Comparison of ENCODE assay signal across 14 cellular contexts in genomic region chrX:10922158-10922557, GRCh38.
DNase-seq lines count a peak whose midpoint lies in the region; ATAC-seq, FAIRE-seq and TF ChIP-seq lines count a peak whose summit lies in the region.
"Had no signal": no experiment of that assay in that cellular context is flagged by ENCODE, and none has a peak within 500 bp of the region (broad histone marks: within the 10 kb centered on the region; RNA-seq: fewer than 3 reads in every experiment).

No MANE protein-coding gene starts in this region.

- H3K79me2 ChIP-seq in H1 (ENCODE audit: control insufficient read depth in 1 of 2, insufficient read depth in 2 of 2, low read length in 2 of 2) = no peaks in the 10 kb centered on the region
- no peaks in the 10 kb centered on the region for H3K79me2 ChIP-seq in mesendoderm (ENCODE audit: control insufficient read depth, insufficient read depth, low read length)

- H3K4ac ChIP-seq in H1 (replicated peaks; ENCODE audit: insufficient read length, low read depth, low read length) (no peak overlapping the region), mesendoderm (ENCODE audit: low read depth, low read length) (no peak overlapping the region)

- no peak overlapping the region for H4K8ac ChIP-seq in H1 (ENCODE audit: extremely low read depth, insufficient read depth, low read length)
- H4K8ac ChIP-seq in mesendoderm (ENCODE audit: low read depth, low read length) = no peak overlapping the region

- no peak overlapping the region for H2BK15ac ChIP-seq in H1 (ENCODE audit: low read length)
- H2BK15ac ChIP-seq in mesendoderm (replicated peaks; ENCODE audit: low read depth) = no peak overlapping the region

- H3K36me3 ChIP-seq in H1 (ENCODE audit: control insufficient read depth in 2 of 4, insufficient read depth in 4 of 4, low read length in 3 of 4) (no peaks in the 10 kb centered on the region), mesendoderm (ENCODE audit: control insufficient read depth, insufficient read depth, low read length) (no peaks in the 10 kb centered on the region)
- H3K36me3 ChIP-seq: uterus had no signal

- no peaks in the 10 kb centered on the region for H4K20me1 ChIP-seq in H1 (replicated peaks in 1 of 2; ENCODE audit: control insufficient read depth in 1 of 2, insufficient read depth in 2 of 2, low read length in 2 of 2)

- H2BK120ac ChIP-seq in H1 (replicated peaks; ENCODE audit: low read depth, low read length) (no peak overlapping the region), mesendoderm (ENCODE audit: low read depth, low read length) (no peak overlapping the region)

- no peak for ATAC-seq in GM18511 (IDR thresholded peaks at IDR 0.05; ENCODE audit: unreplicated experiment)
- ATAC-seq in GM21786 (IDR thresholded peaks at IDR 0.05; ENCODE audit: unreplicated experiment) = no peak
- no peak for ATAC-seq in HG03354 (IDR thresholded peaks at IDR 0.05; ENCODE audit: poor library complexity, severe bottlenecking, unreplicated experiment)

- no peak overlapping the region for H4K91ac ChIP-seq in H1 (replicated peaks; ENCODE audit: insufficient read length, low read length)

- no peak for FAIRE-seq in H1 (lab: Jason Lieb, UNC)

- no peak for TF ChIP-seq CTCF in Calu3 (IDR thresholded peaks at IDR 0.05; ENCODE audit: unreplicated experiment)
- no peak for TF ChIP-seq CTCF in H1 (IDR thresholded peaks at IDR 0.05; ENCODE audit: control extremely low read depth in 1 of 3, insufficient read depth in 1 of 3, low read depth in 1 of 3, low read length in 3 of 3)

- H3K4me2 ChIP-seq in H1 (ENCODE audit: insufficient read depth in 1 of 2, low read depth in 2 of 2, low read length in 2 of 2) = no peak overlapping the region
- no peak overlapping the region for H3K4me2 ChIP-seq in mesendoderm (ENCODE audit: low read length)

- H2BK12ac ChIP-seq in H1 (ENCODE audit: low read depth, low read length) = no peak overlapping the region

- H3K4me3 ChIP-seq in H1 (ENCODE audit: extremely low read depth in 1 of 4, insufficient read depth in 2 of 4, low read depth in 3 of 4, low read length in 4 of 4) (no peak overlapping the region), mesendoderm (ENCODE audit: low read length) (no peak overlapping the region)
- H3K4me3 ChIP-seq: uterus had no signal

- H3K23me2 ChIP-seq in H1 (ENCODE audit: low read depth, low read length) = no peaks in the 10 kb centered on the region

- H3K9me3 ChIP-seq in H1 (ENCODE audit: insufficient read depth in 2 of 2, low read depth in 1 of 2, low read length in 1 of 2) = no peaks in the 10 kb centered on the region
- H3K9me3 ChIP-seq: uterus had no signal

- no peak overlapping the region for H3K23ac ChIP-seq in H1 (ENCODE audit: insufficient read length)
- no peak overlapping the region for H3K23ac ChIP-seq in mesendoderm (ENCODE audit: low read length)

- H3K56ac ChIP-seq in H1 (replicated peaks; ENCODE audit: insufficient read length, low read depth, low read length) (no peak overlapping the region), mesendoderm (ENCODE audit: low read length) (no peak overlapping the region)

- no peak overlapping the region for H3K18ac ChIP-seq in H1 (ENCODE audit: extremely low read depth, low read length)
- H3K18ac ChIP-seq in mesendoderm (ENCODE audit: low read length) = no peak overlapping the region

- H4K5ac ChIP-seq in H1 (ENCODE audit: insufficient read length, low read depth, low read length) (no peak overlapping the region), mesendoderm (ENCODE audit: low read length) (no peak overlapping the region)

- CTCF ChIA-PET in Calu3 (lab: Charles Lee) = no interaction called here
- CTCF ChIA-PET in H1 (lab: Charles Lee; ENCODE audit: partially characterized antibody) = no interaction called here

- no peaks in the 10 kb centered on the region for H3K27me3 Mint-ChIP-seq in Calu3 (ENCODE audit: unreplicated experiment)

- H3K27me3 ChIP-seq in H1 (replicated peaks in 1 of 4; ENCODE audit: control insufficient read depth in 3 of 4, extremely low read depth in 1 of 4, insufficient read depth in 3 of 4, low read length in 3 of 4) = no peaks in the 10 kb centered on the region
- H3K27me3 ChIP-seq in mesendoderm (ENCODE audit: insufficient read depth, low read length, poor library complexity) = no peaks in the 10 kb centered on the region
- H3K27me3 ChIP-seq: uterus had no signal

- H3K14ac ChIP-seq in H1 (ENCODE audit: insufficient read length) = no peak overlapping the region

- H3K4me3 Mint-ChIP-seq in Calu3 (ENCODE audit: low read depth, unreplicated experiment) = no peak overlapping the region
- H3K4me3 Mint-ChIP-seq: activated T-cell treated with anti-CD3 and anti-CD28 coated beads, Interleukin-2, amount 50 U/mL, for 24 hours; T-helper 2 cell treated with Interferon-gamma antibody and Interleukin-4, amounts not matched to agents 5 μg/mL and 100 μg/mL, for 36 hours had no signal

- H3K9ac ChIP-seq in H1 (replicated peaks in 1 of 4; ENCODE audit: extremely low read depth in 1 of 4, low read depth in 3 of 4, low read length in 3 of 4) (no peak overlapping the region), mesendoderm (ENCODE audit: low read length) (no peak overlapping the region)

- POLR2A ChIA-PET in H1 (lab: Charles Lee; ENCODE audit: partially characterized antibody) = no interaction called here

- no peak overlapping the region for H2BK20ac ChIP-seq in H1 (ENCODE audit: low read length)

- no peak overlapping the region for H3K27ac Mint-ChIP-seq in Calu3 (ENCODE audit: unreplicated experiment)
- H3K27ac Mint-ChIP-seq: activated T-cell treated with anti-CD3 and anti-CD28 coated beads, Interleukin-2, amount 50 U/mL, for 24 hours; T-helper 2 cell treated with Interferon-gamma antibody and Interleukin-4, amounts not matched to agents 5 μg/mL and 100 μg/mL, for 36 hours had no signal

- H3K79me1 ChIP-seq in H1 (ENCODE audit: low read depth, low read length) (no peaks in the 10 kb centered on the region), mesendoderm (ENCODE audit: low read length) (no peaks in the 10 kb centered on the region)

- H3K27ac ChIP-seq in H1 (ENCODE audit: low read depth, low read length) (no peak overlapping the region), mesendoderm (ENCODE audit: low read depth, low read length) (no peak overlapping the region)
- H3K27ac ChIP-seq: uterus had no signal

- no peaks in the 10 kb centered on the region for H3K36me3 Mint-ChIP-seq in Calu3 (ENCODE audit: insufficient read depth, unreplicated experiment)

- TF ChIP-seq RAD21 in H1 (IDR thresholded peaks at IDR 0.05 in 1 of 2, conservative IDR thresholded peaks at IDR 0.05 in 1 of 2; ENCODE audit: low read depth in 2 of 2, low read length in 2 of 2) = no peak

- no peak overlapping the region for H2AFZ ChIP-seq in H1 (ENCODE audit: low read length)

- intact Hi-C loops in Calu3 (cut with micrococcal nuclease; ENCODE audit: unreplicated experiment) = no loop called here

- H3K4me1 ChIP-seq in H1 (replicated peaks in 1 of 4; ENCODE audit: control insufficient read depth in 3 of 4, insufficient read depth in 4 of 4, low read length in 3 of 4) (no peaks in the 10 kb centered on the region), mesendoderm (ENCODE audit: control insufficient read depth, low read depth, low read length) (no peaks in the 10 kb centered on the region)
- H3K4me1 ChIP-seq: uterus had no signal

- no peak for TF ChIP-seq EP300 in H1 (IDR thresholded peaks at IDR 0.05; ENCODE audit: borderline replicate concordance in 1 of 2, low read depth in 2 of 2, low read length in 2 of 2)

- H2AK5ac ChIP-seq in H1 (ENCODE audit: low read depth, low read length) (no peak overlapping the region), mesendoderm (ENCODE audit: low read length) (no peak overlapping the region)

- TF ChIP-seq POLR2A in H1 (IDR thresholded peaks at IDR 0.05; ENCODE audit: control extremely low read depth in 1 of 2, low read depth in 2 of 2, low read length in 2 of 2) = no peak

- peaks cover 14% of the 10 kb centered on the region for H3K9me3 Mint-ChIP-seq in Calu3 (ENCODE audit: low read depth, unreplicated experiment)
- H3K9me3 Mint-ChIP-seq: T-helper 2 cell treated with Interferon-gamma antibody and Interleukin-4, amounts not matched to agents 5 μg/mL and 100 μg/mL, for 36 hours had no signal

- BruUV-seq in Calu3 (replicated peaks; lab: Mats Ljungman, UMichigan) = no TSS peak

- H3K4me1 Mint-ChIP-seq in Calu3 (ENCODE audit: low read depth, unreplicated experiment) = no peaks in the 10 kb centered on the region

- peak; percentile 6 for DNase-seq in Calu3
- peak; percentile 46 for DNase-seq in NCI-H446 treated with DMSO at 0.1 percent for 48 hours (lab: John Stamatoyannopoulos, UW)
- no peak for DNase-seq in H1 (ENCODE audit: low read depth in 1 of 2, low spot score in 2 of 2)
- DNase-seq in mesendoderm = peak; percentile 72
- DNase-seq in cortex of kidney (lab: John Stamatoyannopoulos, UW) = no peak
- DNase-seq: activated T-cell treated with anti-CD3 and anti-CD28 coated beads, Interleukin-2, amount 50 U/mL, for 24 hours; GF-D8; NCI-H526 treated with DMSO at 0.1 percent for 48 hours; occipital lobe; uterus had no signal

- H2BK5ac ChIP-seq in H1 (ENCODE audit: low read depth, low read length) = no peak overlapping the region
- no peak overlapping the region for H2BK5ac ChIP-seq in mesendoderm (ENCODE audit: low read length)

TF ChIP-seq in H1, 55 proteins besides CTCF, POLR2A, EP300 and RAD21:
- no peak for TF ChIP-seq CBX8 (IDR thresholded peaks at IDR 0.05; ENCODE audit: borderline replicate concordance, low read depth, low read length)
- peak; percentile 19; the same call in 1 of the 2 replicates for TF ChIP-seq MAFK (IDR thresholded peaks at IDR 0.05; ENCODE audit: low read depth, low read length)
TF ChIP-seq in H1: peak in this region for 1.

Comparison
In these comparisons a context has a peak if more than half of its experiments do, and no peak if none do; other contexts are left out.
1. DNase-seq: peak in Calu3 (single experiment), NCI-H446 treated with DMSO at 0.1 percent for 48 hours (single experiment) and mesendoderm (single experiment); none in H1 (0 of 2) and cortex of kidney (single experiment).